7 cellular contexts compared by ENCODE assay signal in the genomic region with DNA sequence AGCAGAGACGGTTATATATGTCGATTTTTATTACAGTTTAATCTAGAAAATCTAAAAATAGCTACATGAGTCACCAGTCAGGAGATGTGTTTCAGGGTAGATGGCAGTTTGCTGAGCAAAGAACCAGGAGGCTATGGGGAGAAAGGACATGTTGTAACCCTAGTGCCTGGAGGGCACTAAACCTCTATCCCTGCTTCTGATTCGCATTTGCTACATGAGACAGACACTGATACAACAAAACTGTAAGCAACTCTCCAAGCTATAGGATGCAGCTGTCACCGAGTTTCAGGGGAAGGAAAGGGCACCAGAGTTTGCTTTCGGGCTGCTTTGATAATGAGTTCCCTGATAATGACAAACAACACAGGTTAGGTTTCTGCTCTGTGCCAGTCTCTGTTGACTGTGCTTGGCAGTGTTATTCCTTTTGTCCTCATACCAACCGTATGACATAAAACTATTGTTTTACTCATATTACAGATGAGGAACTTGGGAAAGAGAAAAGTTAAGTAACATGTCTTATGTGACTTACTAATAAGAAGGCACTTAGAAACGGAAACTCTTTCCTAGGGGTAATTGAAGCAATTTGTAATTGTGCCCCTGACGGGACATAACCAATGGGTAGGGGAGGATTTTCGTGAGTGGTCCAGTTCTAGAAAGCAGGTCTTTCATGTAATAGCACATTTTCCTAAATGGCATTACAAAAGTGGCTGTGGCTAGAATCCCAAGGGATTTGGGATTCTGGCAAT. TPM values are rescaled to one million over a fixed set of nuclear protein-coding genes. Genes with fewer than 3 reads are reported as not detected.
A peak's percentile ranks its signal among the peaks of the same experiment; 100 is the strongest.
DNase-seq lines count a peak whose midpoint lies in the region; ATAC-seq and TF ChIP-seq lines count a peak whose summit lies in the region.

No MANE protein-coding gene starts in this region.

- DNase-seq in HT1080 (ENCODE audit: low read depth): peak; percentile 59
- peak; percentile 56 for DNase-seq in SW480 (ENCODE audit: low spot score)
- peak in 1 of 2 donors; percentile 60 for DNase-seq in cardiac muscle cell (ENCODE audit: low read depth in 1 of 2, low spot score in 1 of 2)
- DNase-seq in substantia nigra (lab: John Stamatoyannopoulos, UW): peak in 2 of 49 donors; percentile 28 to 52
- DNase-seq in NCI-H510A treated with DMSO at 0.1 percent for 48 hours (lab: John Stamatoyannopoulos, UW): no peak
- DNase-seq in activated T-cell treated with anti-CD3 and anti-CD28 coated beads for 4 hours: no peak

- H3K36me3 ChIP-seq in cardiac muscle cell: no peaks in the 10 kb centered on the region

- no peak for ATAC-seq in GM21619 (IDR thresholded peaks at IDR 0.05; ENCODE audit: unreplicated experiment)

- H3K27me3 ChIP-seq in cardiac muscle cell: no peaks in the 10 kb centered on the region

- no peak overlapping the region for H3K4me3 ChIP-seq in cardiac muscle cell

- H3K4me1 ChIP-seq in cardiac muscle cell (ENCODE audit: low read depth): peaks cover 6% of the 10 kb centered on the region

- peak overlapping the region; percentile 23 for H3K27ac ChIP-seq in cardiac muscle cell
- peak overlapping the region; percentile 96 for H3K27ac ChIP-seq in substantia nigra (ENCODE audit: low read depth, low read length, poor library complexity, severe bottlenecking)

- no peaks in the 10 kb centered on the region for H3K9me3 ChIP-seq in cardiac muscle cell (ENCODE audit: low read depth)

- TF ChIP-seq CTCF in cardiac muscle cell (IDR thresholded peaks at IDR 0.05; ENCODE audit: low read depth, low read length): no peak

RNA-seq across cellular contexts. Expression of a gene that starts 43.1 kb away (rescaled TPM):
- 15.8 and 17.0 TPM in 2 replicates for total RNA-seq in HT1080 (2014; rRNA removed; shearing (Covaris generic))
- 15.9 and 17.6 TPM in 2 replicates for polyA plus RNA-seq in HT1080 (2015; cell fraction: cytosol; rRNA removed)
- 12.8 and 14.1 TPM in 2 replicates for polyA plus RNA-seq in HT1080 (2015; cell fraction: nucleus; rRNA removed)
- total RNA-seq in cardiac muscle cell: 67.6 and 68.8 TPM in 2 replicates
- polyA plus RNA-seq in cardiac muscle cell: 54.7 and 59.0 TPM in 2 replicates

Comparison
In these comparisons a context has a peak if more than half of its experiments do, and no peak if none do; other contexts are left out.
1. DNase-seq: peak in HT1080 (single experiment) and SW480 (single experiment); none in NCI-H510A treated with DMSO at 0.1 percent for 48 hours (single experiment) and activated T-cell treated with anti-CD3 and anti-CD28 coated beads for 4 hours (single experiment).